Comparison of ENCODE assay signal across 24 cellular contexts in genomic region chr7:41627921-41628320, GRCh38.
A peak's percentile ranks its signal among the peaks of the same experiment; 100 is the strongest.
DNase-seq lines count a peak whose midpoint lies in the region; ATAC-seq and TF ChIP-seq lines count a peak whose summit lies in the region.
"Had no signal": no experiment of that assay in that cellular context is flagged by ENCODE, and none has a peak within 500 bp of the region (broad histone marks: within the 10 kb centered on the region; RNA-seq: fewer than 3 reads in every experiment).

No MANE protein-coding gene starts in this region.

- no TSS peak for BruUV-seq in PC-9 (replicated peaks; lab: Mats Ljungman, UMichigan)

- no peak overlapping the region for H3K4me2 ChIP-seq in PC-9
- no peak overlapping the region for H3K4me2 ChIP-seq in mesendoderm (ENCODE audit: low read length)
- H3K4me2 ChIP-seq: A549 had no signal

- no peak overlapping the region for H3K56ac ChIP-seq in mesendoderm (ENCODE audit: low read length)

- no peak overlapping the region for H2BK5ac ChIP-seq in mesendoderm (ENCODE audit: low read length)

- intact Hi-C loops in PC-9 (cut with micrococcal nuclease; ENCODE audit: unreplicated experiment): no loop called here

- no CpG with 5 or more reads among the region's 6 CpGs for WGBS in mesendoderm (ENCODE audit: extremely low coverage, insufficient coverage, low lambda C conversion rate)

- TF ChIP-seq CTCF in PC-9 (conservative IDR thresholded peaks at IDR 0.05): no peak
- TF ChIP-seq CTCF in brain (conservative IDR thresholded peaks at IDR 0.05): no peak

- POLR2A ChIA-PET in PC-9 (lab: Charles Lee; ENCODE audit: unreplicated experiment): no interaction called here

- no peaks in the 10 kb centered on the region for H3K9me3 Mint-ChIP-seq in brain
- H3K9me3 Mint-ChIP-seq: HFFc6 had no signal

- no peaks in the 10 kb centered on the region for H3K79me2 ChIP-seq in PC-9 (ENCODE audit: low read depth)
- H3K79me2 ChIP-seq in mesendoderm (ENCODE audit: control insufficient read depth, insufficient read depth, low read length): no peaks in the 10 kb centered on the region

- peaks cover 12% of the 10 kb centered on the region for H3K27me3 Mint-ChIP-seq in brain

- H2AK5ac ChIP-seq in mesendoderm (ENCODE audit: low read length): no peak overlapping the region

- H3K27me3 ChIP-seq in HUES48 (ENCODE audit: control insufficient read depth, insufficient read depth, low read length) (no peaks in the 10 kb centered on the region), PC-9 (ENCODE audit: insufficient read depth, low read depth) (no peaks in the 10 kb centered on the region), mesendoderm (ENCODE audit: insufficient read depth, low read length, poor library complexity) (no peaks in the 10 kb centered on the region)
- H3K27me3 ChIP-seq: BE2C had no signal

- H3K23ac ChIP-seq in mesendoderm (ENCODE audit: low read length): no peak overlapping the region

- ATAC-seq in GM19328 (IDR thresholded peaks at IDR 0.05; ENCODE audit: unreplicated experiment): no peak
- no peak for ATAC-seq in GM21360 (IDR thresholded peaks at IDR 0.05; ENCODE audit: unreplicated experiment)
- ATAC-seq in GM19035 (IDR thresholded peaks at IDR 0.05; ENCODE audit: unreplicated experiment): no peak
- ATAC-seq: A549, PC-3 had no signal

- peaks cover 23% of the 10 kb centered on the region for H3K4me1 Mint-ChIP-seq in brain

- H3K36me3 ChIP-seq in HUES48 (ENCODE audit: control insufficient read depth, insufficient read depth, low read length): no peaks in the 10 kb centered on the region
- no peaks in the 10 kb centered on the region for H3K36me3 ChIP-seq in PC-9 (ENCODE audit: low read depth)
- H3K36me3 ChIP-seq in mesendoderm (ENCODE audit: control insufficient read depth, insufficient read depth, low read length): no peaks in the 10 kb centered on the region
- H3K36me3 ChIP-seq: BE2C had no signal

- H3K18ac ChIP-seq in mesendoderm (ENCODE audit: low read length): no peak overlapping the region

- CTCF ChIA-PET in PC-9 (lab: Charles Lee): no interaction called here

- H3K27ac Mint-ChIP-seq in brain: peak overlapping the region in 2 of 5 experiments; percentile 10 to 65
- H3K27ac Mint-ChIP-seq: HFFc6 had no signal

- no peak overlapping the region for H4K5ac ChIP-seq in mesendoderm (ENCODE audit: low read length)

- H3K9me2 ChIP-seq in PC-9 (ENCODE audit: insufficient read depth): no peaks in the 10 kb centered on the region

- H2BK120ac ChIP-seq in mesendoderm (ENCODE audit: low read depth, low read length): no peak overlapping the region

- peak overlapping the region in 3 of 5 experiments; percentile 23 to 48 (median 33) for H3K4me3 Mint-ChIP-seq in brain
- H3K4me3 Mint-ChIP-seq: H9, HFFc6 had no signal

- H4K8ac ChIP-seq in mesendoderm (ENCODE audit: low read depth, low read length): no peak overlapping the region

- no peaks in the 10 kb centered on the region for H3K79me1 ChIP-seq in mesendoderm (ENCODE audit: low read length)

- no peaks in the 10 kb centered on the region for H3F3A ChIP-seq in PC-9 (ENCODE audit: insufficient read depth, low read depth)

- 0 out of 2 replicates have a peak overlapping the region, but pooled peaks have one; percentile 0 for H3K4me3 ChIP-seq in HUES48 (ENCODE audit: low read depth, low read length)
- no peak overlapping the region for H3K4me3 ChIP-seq in PC-9
- no peak overlapping the region for H3K4me3 ChIP-seq in mesendoderm (ENCODE audit: low read length)
- H3K4me3 ChIP-seq: A549, SK-N-MC had no signal

- H3K9ac ChIP-seq in HUES48 (ENCODE audit: low read depth, low read length) (no peak overlapping the region), mesendoderm (ENCODE audit: low read length) (no peak overlapping the region)

- H3K9me3 ChIP-seq in HUES48 (ENCODE audit: control insufficient read depth, insufficient read depth, low read length) (no peaks in the 10 kb centered on the region), PC-9 (ENCODE audit: insufficient read depth, low read depth) (no peaks in the 10 kb centered on the region; the same call in 1 of the 2 replicates)
- H3K9me3 ChIP-seq: A549, BE2C had no signal

- no peak overlapping the region for H3K27ac ChIP-seq in HUES48 (ENCODE audit: low read depth, low read length)
- H3K27ac ChIP-seq in PC-9: no peak overlapping the region
- no peak overlapping the region for H3K27ac ChIP-seq in mesendoderm (ENCODE audit: low read depth, low read length)
- H3K27ac ChIP-seq: A549, HL-60, SK-N-MC had no signal

- H2BK15ac ChIP-seq in mesendoderm (replicated peaks; ENCODE audit: low read depth): no peak overlapping the region

- 0 out of 2 replicates have a peak overlapping the region, but pooled peaks have one; percentile 7 for H2AFZ ChIP-seq in PC-9

- H3K36me3 Mint-ChIP-seq in brain: no peaks in the 10 kb centered on the region

- no peak overlapping the region for H3K4ac ChIP-seq in mesendoderm (ENCODE audit: low read depth, low read length)

- DNase-seq in PC-9 (no peak), mesendoderm (peak; percentile 8), OCI-M2 (lab: John Stamatoyannopoulos, UW; ENCODE audit: unreplicated experiment) (no peak)
- DNase-seq: BE2C, EL, GF-D8, H9, HFFc6, Karpas-422, NCI-H1417, NCI-H187, NCI-H446, NCI-H526 treated with DMSO at 0.1 percent for 48 hours, PC-3, RPMI8226, SHP77 treated with DMSO at 0.1 percent for 48 hours had no signal

- H3K4me1 ChIP-seq in HUES48 (ENCODE audit: control insufficient read depth, insufficient read depth, low read length): peaks cover 60% of the 10 kb centered on the region
- no peaks in the 10 kb centered on the region for H3K4me1 ChIP-seq in PC-9 (replicated peaks; ENCODE audit: insufficient read depth)
- no peaks in the 10 kb centered on the region for H3K4me1 ChIP-seq in mesendoderm (ENCODE audit: control insufficient read depth, low read depth, low read length)
- H3K4me1 ChIP-seq: A549, BE2C had no signal

- H4K20me1 ChIP-seq in PC-9 (ENCODE audit: insufficient read depth): no peaks in the 10 kb centered on the region
